ENCODE assay signal across 16 cellular contexts in genomic region chr1:246742396-246742795, GRCh38. TPM values are rescaled to one million over a fixed set of nuclear protein-coding genes. Genes with fewer than 3 reads are reported as not detected.
DNase-seq lines count a peak whose midpoint lies in the region; ATAC-seq and TF ChIP-seq lines count a peak whose summit lies in the region.
"Had no signal": no experiment of that assay in that cellular context is flagged by ENCODE, and none has a peak within 500 bp of the region (broad histone marks: within the 10 kb centered on the region; RNA-seq: fewer than 3 reads in every experiment).

No MANE protein-coding gene starts in this region.

- no peaks in the 10 kb centered on the region for H3K4me1 Mint-ChIP-seq in activated naive CD4-positive, alpha-beta T cell treated with anti-CD3 and anti-CD28 coated beads, Interleukin-2, amount 10 ng/mL, durations not matched to agents 7 days and 5 days
- H3K4me1 Mint-ChIP-seq: CD14-positive monocyte; CD4-positive, alpha-beta memory T cell; H9 had no signal

- ATAC-seq in GM19023 (IDR thresholded peaks at IDR 0.05; ENCODE audit: unreplicated experiment), result no peak
- ATAC-seq: HepG2 had no signal

- H3K9ac ChIP-seq in BLaER1 treated with 17β-estradiol and CSF1 and Interleukin-3, amounts not matched to agents 10 nM and 100 nM, result peak overlapping the region in 8 of 11 experiments; percentile 12 to 72 (median 58); a peak in 13 of 22 replicates

- H3K79me2 ChIP-seq in osteoblast (ENCODE audit: insufficient read depth, low read length), result no peaks in the 10 kb centered on the region

- CTCF ChIA-PET in activated naive CD4-positive, alpha-beta T cell treated with anti-CD3 and anti-CD28 coated beads, Interleukin-2, amount 10 ng/mL, durations not matched to agents 7 days and 5 days (lab: Charles Lee), result interaction anchor here (0.5 kb wide), 1 partner anchor 245 kb away, joined by 3 read pairs; no protein-coding TSS in a partner anchor

- TF ChIP-seq CTCF in osteoblast (IDR thresholded peaks at IDR 0.05; ENCODE audit: extremely low read depth, low read depth, low read length), result no peak

- peak; percentile 62 for DNase-seq in glomerular visceral epithelial cell (ENCODE audit: extremely low spot score)
- DNase-seq in osteoblast (ENCODE audit: insufficient read length, low spot score, missing footprints), result peak; percentile 38
- no peak for DNase-seq in activated naive CD4-positive, alpha-beta T cell treated with anti-CD3 and anti-CD28 coated beads, Interleukin-2, amount 10 ng/mL, durations not matched to agents 7 days and 5 days
- DNase-seq in H7, result no peak
- DNase-seq: BE2C; Calu3; CD4-positive, alpha-beta memory T cell; DMS79 treated with DMSO at 0.1 percent for 48 hours; GF-D8; GOT3; H9 had no signal

- peak overlapping the region in 8 of 11 experiments; percentile 61 to 88 (median 76); a peak in 16 of 22 replicates for H3K27ac ChIP-seq in BLaER1 treated with 17β-estradiol and CSF1 and Interleukin-3, amounts not matched to agents 10 nM and 100 nM
- H3K27ac ChIP-seq in osteoblast (ENCODE audit: low read depth, low read length), result no peak overlapping the region

- H3K9me3 Mint-ChIP-seq in activated naive CD4-positive, alpha-beta T cell treated with anti-CD3 and anti-CD28 coated beads, Interleukin-2, amount 10 ng/mL, durations not matched to agents 7 days and 5 days, result peaks cover 15% of the 10 kb centered on the region
- H3K9me3 Mint-ChIP-seq: H9 had no signal

- H2AFZ ChIP-seq in osteoblast (ENCODE audit: low read length), result no peak overlapping the region

- H3K4me2 ChIP-seq in BLaER1 treated with 17β-estradiol and CSF1 and Interleukin-3, amounts not matched to agents 10 nM and 100 nM, result peak overlapping the region in 9 of 11 experiments; percentile 8 to 76 (median 60); a peak in 16 of 22 replicates
- no peak overlapping the region for H3K4me2 ChIP-seq in osteoblast (ENCODE audit: insufficient read depth, low read length)

- no peaks in the 10 kb centered on the region for H3K27me3 Mint-ChIP-seq in activated naive CD4-positive, alpha-beta T cell treated with anti-CD3 and anti-CD28 coated beads, Interleukin-2, amount 10 ng/mL, durations not matched to agents 7 days and 5 days
- H3K27me3 Mint-ChIP-seq: CD4-positive, alpha-beta memory T cell; IgD-negative memory B cell had no signal

- H3K36me3 ChIP-seq in BLaER1 treated with 17β-estradiol and CSF1 and Interleukin-3, amounts not matched to agents 10 nM and 100 nM, result peaks cover 76 to 95% (median 86%) of the 10 kb centered on the region in 11 experiments
- H3K36me3 ChIP-seq in osteoblast (ENCODE audit: insufficient read depth, low read length) (peaks cover 29% of the 10 kb centered on the region), H7 (replicated peaks; ENCODE audit: control insufficient read depth, insufficient read depth, low read length) (no peaks in the 10 kb centered on the region; the same call in 1 of the 2 replicates)

- peaks cover 9 to 66% (median 55%) of the 10 kb centered on the region in 10 experiments; a peak in 16 of 20 replicates for H3K4me1 ChIP-seq in BLaER1 treated with 17β-estradiol and CSF1 and Interleukin-3, amounts not matched to agents 10 nM and 100 nM
- H3K4me1 ChIP-seq in osteoblast (ENCODE audit: insufficient read depth, low read length), result no peaks in the 10 kb centered on the region
- H3K4me1 ChIP-seq: BE2C had no signal

- no peak overlapping the region for H3K27ac Mint-ChIP-seq in activated naive CD4-positive, alpha-beta T cell treated with anti-CD3 and anti-CD28 coated beads, Interleukin-2, amount 10 ng/mL, durations not matched to agents 7 days and 5 days
- H3K27ac Mint-ChIP-seq: H9 had no signal

- H3K4me3 ChIP-seq in BLaER1 treated with 17β-estradiol and CSF1 and Interleukin-3, amounts not matched to agents 10 nM and 100 nM, result no peak overlapping the region; a peak in 1 of 20 replicates
- H3K4me3 ChIP-seq in osteoblast (ENCODE audit: insufficient read depth, low read length) (no peak overlapping the region), H7 (ENCODE audit: insufficient read depth, low read depth, low read length) (no peak overlapping the region)

- H3K9me3 ChIP-seq in BLaER1 treated with 17β-estradiol and CSF1 and Interleukin-3, amounts not matched to agents 10 nM and 100 nM (replicated peaks in 1 of 11), result peaks cover 58 to 88% (median 69%) of the 10 kb centered on the region in 11 experiments
- no peaks in the 10 kb centered on the region for H3K9me3 ChIP-seq in osteoblast (ENCODE audit: low read depth, low read length)

- peaks cover 33% of the 10 kb centered on the region for H3K36me3 Mint-ChIP-seq in activated naive CD4-positive, alpha-beta T cell treated with anti-CD3 and anti-CD28 coated beads, Interleukin-2, amount 10 ng/mL, durations not matched to agents 7 days and 5 days

- H3K4me3 Mint-ChIP-seq in activated naive CD4-positive, alpha-beta T cell treated with anti-CD3 and anti-CD28 coated beads, Interleukin-2, amount 10 ng/mL, durations not matched to agents 7 days and 5 days, result no peak overlapping the region
- H3K4me3 Mint-ChIP-seq: CD14-positive monocyte; CD4-positive, alpha-beta memory T cell; H9; IgD-negative memory B cell had no signal

- no peaks in the 10 kb centered on the region for H3K27me3 ChIP-seq in BLaER1 treated with 17β-estradiol and CSF1 and Interleukin-3, amounts not matched to agents 10 nM and 100 nM
- H3K27me3 ChIP-seq in osteoblast (ENCODE audit: insufficient read depth, low read length) (no peaks in the 10 kb centered on the region), H7 (ENCODE audit: control insufficient read depth, insufficient read depth, low read length) (no peaks in the 10 kb centered on the region)
- H3K27me3 ChIP-seq: BE2C had no signal

- no peaks in the 10 kb centered on the region for H4K20me1 ChIP-seq in BLaER1 treated with 17β-estradiol and CSF1 and Interleukin-3, amounts not matched to agents 10 nM and 100 nM
- H4K20me1 ChIP-seq in osteoblast (ENCODE audit: insufficient read depth, low read length), result no peaks in the 10 kb centered on the region

RNA-seq across cellular contexts. Expression of gene SCCPDH, which starts 18.2 kb away (rescaled TPM):
- total RNA-seq in osteoblast, result 49.9 and 56.3 TPM in 2 replicates
- total RNA-seq in H7 (2014; rRNA removed; shearing (Covaris generic)), result 11.1 and 12.2 TPM in 2 replicates

Comparison
In these comparisons a context has a peak if more than half of its experiments do, and no peak if none do; other contexts are left out.
1. DNase-seq: peak in glomerular visceral epithelial cell (single experiment) and osteoblast (single experiment); none in activated naive CD4-positive, alpha-beta T cell treated with anti-CD3 and anti-CD28 coated beads, Interleukin-2, amount 10 ng/mL, durations not matched to agents 7 days and 5 days (single experiment) and H7 (single experiment).